30 cellular contexts compared by ENCODE assay signal in genomic region chr11:47441421-47441820, GRCh38. TPM values are rescaled to one million over a fixed set of nuclear protein-coding genes. Genes with fewer than 3 reads are reported as not detected.
"Had no signal": no experiment of that assay in that cellular context is flagged by ENCODE, and none has a peak within 500 bp of the region (broad histone marks: within the 10 kb centered on the region; RNA-seq: fewer than 3 reads in every experiment).

No MANE protein-coding gene starts in this region.

- H3K9me3 Mint-ChIP-seq: naive thymus-derived CD8-positive, alpha-beta T cell; natural killer cell treated with Interleukin-12 subunit alpha and Interleukin-12 subunit beta and Interleukin-15 and Interleukin-18, amount 100 ng/mL, for 72 hours; nephron progenitor cell; neural crest cell; stimulated activated memory B cell treated with anti-CD40 and anti-IgM and Interleukin-4, amounts not matched to agents 10 μg/mL and 1 μg/mL and 100 μg/mL, for 72 hours; stimulated activated naive CD8-positive, alpha-beta T cell treated with anti-CD3 and anti-CD28 coated beads, Interleukin-15, amount 100 ng/mL, for 72 hours had no signal

- H3K4me3 Mint-ChIP-seq: naive B cell; natural killer cell treated with Interleukin-12 subunit alpha and Interleukin-12 subunit beta and Interleukin-15 and Interleukin-18, amount 100 ng/mL, for 72 hours; nephron progenitor cell; neural crest cell; stimulated activated memory B cell treated with anti-CD40 and anti-IgM and Interleukin-4, amounts not matched to agents 10 μg/mL and 1 μg/mL and 100 μg/mL, for 72 hours; stimulated activated naive CD8-positive, alpha-beta T cell treated with anti-CD3 and anti-CD28 coated beads, Interleukin-15, amount 100 ng/mL, for 72 hours had no signal

- H3K36me3 Mint-ChIP-seq: naive B cell; natural killer cell treated with Interleukin-12 subunit alpha and Interleukin-12 subunit beta and Interleukin-15 and Interleukin-18, amount 100 ng/mL, for 72 hours; stimulated activated memory B cell treated with anti-CD40 and anti-IgM and Interleukin-4, amounts not matched to agents 10 μg/mL and 1 μg/mL and 100 μg/mL, for 72 hours had no signal

- H3K9me3 ChIP-seq: pancreas, prostate gland, right atrium auricular region, suprapubic skin, testis, tibial artery, transverse colon, upper lobe of left lung, vagina had no signal

- H3K36me3 ChIP-seq: pancreas, prostate gland, right atrium auricular region, spleen, suprapubic skin, tibial artery, transverse colon, upper lobe of left lung, vagina had no signal

- H3K4me1 Mint-ChIP-seq: naive B cell; neural crest cell; stimulated activated memory B cell treated with anti-CD40 and anti-IgM and Interleukin-4, amounts not matched to agents 10 μg/mL and 1 μg/mL and 100 μg/mL, for 72 hours; stimulated activated naive CD8-positive, alpha-beta T cell treated with anti-CD3 and anti-CD28 coated beads, Interleukin-15, amount 100 ng/mL, for 72 hours had no signal

- H3K27me3 ChIP-seq: pancreas, right atrium auricular region, spleen, suprapubic skin, testis, tibial artery, transverse colon, upper lobe of left lung, vagina had no signal

- H3K4me2 ChIP-seq: smooth muscle cell had no signal

- H3K4me1 ChIP-seq: prostate gland, spleen, suprapubic skin, tibial artery, upper lobe of left lung, vagina had no signal

- H3K27ac Mint-ChIP-seq: naive B cell; naive thymus-derived CD8-positive, alpha-beta T cell; natural killer cell treated with Interleukin-12 subunit alpha and Interleukin-12 subunit beta and Interleukin-15 and Interleukin-18, amount 100 ng/mL, for 72 hours; stimulated activated memory B cell treated with anti-CD40 and anti-IgM and Interleukin-4, amounts not matched to agents 10 μg/mL and 1 μg/mL and 100 μg/mL, for 72 hours had no signal

- H3K27me3 Mint-ChIP-seq: naive B cell; naive thymus-derived CD8-positive, alpha-beta T cell; natural killer cell treated with Interleukin-12 subunit alpha and Interleukin-12 subunit beta and Interleukin-15 and Interleukin-18, amount 100 ng/mL, for 72 hours; stimulated activated memory B cell treated with anti-CD40 and anti-IgM and Interleukin-4, amounts not matched to agents 10 μg/mL and 1 μg/mL and 100 μg/mL, for 72 hours; stimulated activated naive CD8-positive, alpha-beta T cell treated with anti-CD3 and anti-CD28 coated beads, Interleukin-15, amount 100 ng/mL, for 72 hours had no signal

- H3K27ac ChIP-seq: pancreas, prostate gland, right atrium auricular region, skin epidermis, spleen, suprapubic skin, testis, tibial artery, transverse colon, upper lobe of left lung, vagina had no signal

- ATAC-seq: naive thymus-derived CD8-positive, alpha-beta T cell; pancreas; sciatic nerve; stimulated activated memory B cell treated with anti-CD40 and anti-IgM and Interleukin-4, amounts not matched to agents 10 μg/mL and 1 μg/mL and 100 μg/mL, for 72 hours; stimulated activated naive CD8-positive, alpha-beta T cell treated with anti-CD3 and anti-CD28 coated beads, Interleukin-15, amount 100 ng/mL, for 72 hours; stimulated activated naive CD8-positive, alpha-beta T cell treated with anti-CD3 and anti-CD28 coated beads, Interleukin-15, Interleukin-2, amounts not matched to agents 100 U/mL and 50 U/mL, for 24 hours had no signal

- H3K4me3 ChIP-seq: pancreas, prostate gland, right atrium auricular region, skin epidermis, smooth muscle cell, spleen, suprapubic skin, testis, tibial artery, transverse colon, upper lobe of left lung, vagina had no signal

- DNase-seq: naive B cell; naive thymus-derived CD8-positive, alpha-beta T cell; nephron progenitor cell; occipital lobe; pancreas; retina; spleen; stimulated activated CD4-positive, alpha-beta T cell treated with anti-CD3 and anti-CD28 coated beads, Interleukin-12 subunit alpha, Interleukin-12 subunit beta, amount 100 ng/mL, for 4 hours; stimulated activated CD4-positive, alpha-beta T cell treated with anti-CD3 and anti-CD28 coated beads, Interleukin-1b, Interleukin-23, amount 100 ng/mL, for 48 hours; stimulated activated CD4-positive, alpha-beta T cell treated with anti-CD3 and anti-CD28 coated beads, Interleukin-4, amount 100 ng/mL, for 1 hour; stimulated activated CD4-positive, alpha-beta T cell treated with anti-CD3 and anti-CD28 coated beads, Interleukin-4, amount 100 ng/mL, for 4 hours; stimulated activated CD8-positive, alpha-beta memory T cell treated with anti-CD3 and anti-CD28 coated beads, Interleukin-4, amount 100 ng/mL, for 48 hours; stimulated activated naive CD4-positive, alpha-beta T cell; stimulated activated naive CD8-positive, alpha-beta T cell treated with anti-CD3 and anti-CD28 coated beads, Interleukin-15, amount 100 ng/mL, for 72 hours; stimulated activated naive CD8-positive, alpha-beta T cell treated with anti-CD3 and anti-CD28 coated beads, Interleukin-15, Interleukin-2, amounts not matched to agents 100 U/mL and 50 U/mL, for 24 hours; substantia nigra; testis; tibial artery; transverse colon had no signal

RNA-seq across cellular contexts. Expression of gene RAPSN, which starts 7.5 kb away (rescaled TPM):
- total RNA-seq: occipital lobe, right atrium auricular region, smooth muscle cell, transverse colon, vagina had no signal
- polyA plus RNA-seq: naive thymus-derived CD8-positive, alpha-beta T cell had no signal
